In genomic region chr4:87555751-87556619, GRCh38 we compare ENCODE assay signal across 12 cellular contexts. TPM values are rescaled to one million over a fixed set of nuclear protein-coding genes. Genes with fewer than 3 reads are reported as not detected.
A peak's percentile ranks its signal among the peaks of the same experiment; 100 is the strongest.
DNase-seq lines count a peak whose midpoint lies in the region; ATAC-seq and TF ChIP-seq lines count a peak whose summit lies in the region.
"Had no signal": no experiment of that assay in that cellular context is flagged by ENCODE, and none has a peak within 500 bp of the region (broad histone marks: within the 10 kb centered on the region; RNA-seq: fewer than 3 reads in every experiment).

No MANE protein-coding gene starts in this region.

- H3K9me3 Mint-ChIP-seq in stimulated activated naive CD8-positive, alpha-beta T cell treated with anti-CD3 and anti-CD28 coated beads, Interleukin-15, amount 100 ng/mL, for 72 hours = peaks cover 2 to 9% of the 10 kb centered on the region in 2 donors
- H3K9me3 Mint-ChIP-seq: T-helper 1 cell treated with Interleukin-12 subunit alpha and Interleukin-12 subunit beta and Interleukin-4 antibody, amounts not matched to agents 30 μg/mL and 1 μg/mL, for 36 hours had no signal

- peak overlapping the region; percentile 39 to 47 for H3K27ac Mint-ChIP-seq in stimulated activated naive CD8-positive, alpha-beta T cell treated with anti-CD3 and anti-CD28 coated beads, Interleukin-15, amount 100 ng/mL, for 72 hours
- H3K27ac Mint-ChIP-seq: T-helper 1 cell treated with Interleukin-12 subunit alpha and Interleukin-12 subunit beta and Interleukin-4 antibody, amounts not matched to agents 30 μg/mL and 1 μg/mL, for 36 hours had no signal

- 0 out of 2 replicates have a peak, but pooled peaks cover 3% of the 10 kb centered on the region for H3F3A ChIP-seq in MM.1S (ENCODE audit: insufficient read depth, low read length)

- ATAC-seq in stimulated activated naive CD8-positive, alpha-beta T cell treated with anti-CD3 and anti-CD28 coated beads, Interleukin-15, amount 100 ng/mL, for 72 hours = peak; percentile 41
- no peak for ATAC-seq in mucosa of descending colon

- H3K4me1 ChIP-seq in mucosa of descending colon (ENCODE audit: low read depth) (no peaks in the 10 kb centered on the region), MM.1S (ENCODE audit: low read length) (peaks cover 12% of the 10 kb centered on the region)
- H3K4me1 ChIP-seq: suprapubic skin had no signal

- H3K27ac ChIP-seq in MM.1S (ENCODE audit: low read length) = no peak overlapping the region
- H3K27ac ChIP-seq: suprapubic skin had no signal

- peaks cover 24% of the 10 kb centered on the region for H3K4me1 Mint-ChIP-seq in stimulated activated naive CD8-positive, alpha-beta T cell treated with anti-CD3 and anti-CD28 coated beads, Interleukin-15, amount 100 ng/mL, for 72 hours

- DNase-seq in SKM-1 treated with dmso at 0.1 percent for 144 hours (lab: John Stamatoyannopoulos, UW; ENCODE audit: unreplicated experiment) (peak; percentile 2), SKM-1 (lab: John Stamatoyannopoulos, UW; ENCODE audit: unreplicated experiment) (no peak), RPMI7951 (ENCODE audit: low read depth) (peak; percentile 86), fibroblast of gingiva (ENCODE audit: low read depth) (peak; percentile 91), mucosa of descending colon (no peak), cerebellar cortex (ENCODE audit: low spot score) (no peak), MM.1S (no peak)
- peak in 1 of 2 donors; percentile 18 for DNase-seq in stimulated activated naive CD8-positive, alpha-beta T cell treated with anti-CD3 and anti-CD28 coated beads, Interleukin-15, amount 100 ng/mL, for 72 hours
- DNase-seq: NCI-H1694 treated with DMSO at 0.1 percent for 48 hours had no signal

- no peaks in the 10 kb centered on the region for H3K27me3 Mint-ChIP-seq in stimulated activated naive CD8-positive, alpha-beta T cell treated with anti-CD3 and anti-CD28 coated beads, Interleukin-15, amount 100 ng/mL, for 72 hours

- H3K9me3 ChIP-seq in mucosa of descending colon = no peaks in the 10 kb centered on the region
- no peaks in the 10 kb centered on the region for H3K9me3 ChIP-seq in MM.1S (replicated peaks; ENCODE audit: insufficient read depth, low read length)
- H3K9me3 ChIP-seq: suprapubic skin had no signal

- TF ChIP-seq CTCF in mucosa of descending colon (IDR thresholded peaks at IDR 0.05) (no peak), MM.1S (IDR thresholded peaks at IDR 0.05; ENCODE audit: low read length) (no peak)

- no peak overlapping the region for H3K4me3 ChIP-seq in mucosa of descending colon
- H3K4me3 ChIP-seq in MM.1S (ENCODE audit: low read length) = no peak overlapping the region
- H3K4me3 ChIP-seq: smooth muscle cell, suprapubic skin had no signal

- intact Hi-C loops in mucosa of descending colon (cut with DNase I, micrococcal nuclease) = no loop called here

- no peaks in the 10 kb centered on the region for H4K20me1 ChIP-seq in MM.1S (ENCODE audit: insufficient read depth, low read length)

- no peak overlapping the region for H3K4me3 Mint-ChIP-seq in stimulated activated naive CD8-positive, alpha-beta T cell treated with anti-CD3 and anti-CD28 coated beads, Interleukin-15, amount 100 ng/mL, for 72 hours
- H3K4me3 Mint-ChIP-seq: T-helper 1 cell treated with Interleukin-12 subunit alpha and Interleukin-12 subunit beta and Interleukin-4 antibody, amounts not matched to agents 30 μg/mL and 1 μg/mL, for 36 hours had no signal

- no peak overlapping the region for H3K4me2 ChIP-seq in MM.1S (ENCODE audit: low read depth, low read length)
- H3K4me2 ChIP-seq: smooth muscle cell had no signal

- no peak overlapping the region for H2AFZ ChIP-seq in MM.1S (ENCODE audit: low read length)

- H3K36me3 ChIP-seq in mucosa of descending colon (ENCODE audit: low read depth) (no peaks in the 10 kb centered on the region), MM.1S (replicated peaks; ENCODE audit: insufficient read depth, low read length) (no peaks in the 10 kb centered on the region)
- H3K36me3 ChIP-seq: suprapubic skin had no signal

- no peaks in the 10 kb centered on the region for H3K27me3 ChIP-seq in MM.1S (replicated peaks; ENCODE audit: insufficient read depth, low read length)
- H3K27me3 ChIP-seq: suprapubic skin had no signal

- H3K9ac ChIP-seq in MM.1S (ENCODE audit: low read length) = no peak overlapping the region

- no peaks in the 10 kb centered on the region for H3K9me2 ChIP-seq in MM.1S (replicated peaks; ENCODE audit: insufficient read depth, low read length)

- no peaks in the 10 kb centered on the region for H3K79me2 ChIP-seq in MM.1S (ENCODE audit: low read length)

RNA-seq across cellular contexts. Expression of gene SPARCL1, which starts 26.8 kb away (rescaled TPM):
- total RNA-seq in RPMI7951 (2014; rRNA removed; shearing (Covaris generic)) = 0.12 and 0.39 TPM in 2 replicates
- total RNA-seq in mucosa of descending colon = 100 to 1,000 TPM in 1 of 3 donors, 10 to 100 TPM in 2; 33.6 to 544 (median 78.4) TPM
- total RNA-seq: smooth muscle cell had no signal

RNA-seq across cellular contexts. Expression of gene DSPP, which starts 52.3 kb away (rescaled TPM):
- not detected in 2 replicates for total RNA-seq in RPMI7951 (2014; rRNA removed; shearing (Covaris generic))
- total RNA-seq in mucosa of descending colon = not detected
- total RNA-seq: smooth muscle cell, suprapubic skin had no signal

Comparison
In these comparisons a context has a peak if more than half of its experiments do, and no peak if none do; other contexts are left out.
1. DNase-seq: peak in SKM-1 treated with dmso at 0.1 percent for 144 hours (single experiment), RPMI7951 (single experiment) and fibroblast of gingiva (single experiment); none in SKM-1 (single experiment), mucosa of descending colon (0 of 3), cerebellar cortex (single experiment) and MM.1S (single experiment).
2. RNA of gene SPARCL1, which starts 26.8 kb away (total RNA-seq): 33.6 to 544 TPM in mucosa of descending colon; 0.12 to 0.39 TPM in RPMI7951; every median in the first group is over 10 times any median in the second.